Comparison of ENCODE assay signal across 8 cellular contexts in genomic region chr1:67429528-67430357, GRCh38. TPM values are rescaled to one million over a fixed set of nuclear protein-coding genes. Genes with fewer than 3 reads are reported as not detected.
DNase-seq lines count a peak whose midpoint lies in the region; FAIRE-seq and TF ChIP-seq lines count a peak whose summit lies in the region.

No MANE protein-coding gene starts in this region.

- TF ChIP-seq EP300 in ovary (IDR thresholded peaks at IDR 0.05), result no peak

- peaks cover 31% of the 10 kb centered on the region for H4K20me1 ChIP-seq in GM23248 (ENCODE audit: insufficient read depth)

- H3K9me3 Mint-ChIP-seq in Calu3 (ENCODE audit: low read depth, unreplicated experiment), result no peaks in the 10 kb centered on the region
- no peaks in the 10 kb centered on the region for H3K9me3 Mint-ChIP-seq in activated T-helper 1 cell treated with anti-CD3 and anti-CD28 coated beads, Interleukin-12 subunit alpha, Interleukin-12 subunit beta, Interleukin-2, Interleukin-4 antibody, amounts not matched to agents 30 ng/mL and 10 ng/mL and 1 ng/mL, durations not matched to agents 14 hours and 24 hours and 36 hours

- peak; percentile 15 for DNase-seq in Calu3
- peak; percentile 73 for DNase-seq in GM23248
- DNase-seq in NCI-H1092 treated with DMSO at 0.1 percent for 48 hours (lab: John Stamatoyannopoulos, UW), result peak; percentile 40
- peak; percentile 20 for DNase-seq in activated T-helper 1 cell treated with anti-CD3 and anti-CD28 coated beads, Interleukin-12 subunit alpha, Interleukin-12 subunit beta, Interleukin-2, Interleukin-4 antibody, amounts not matched to agents 30 ng/mL and 10 ng/mL and 1 ng/mL, durations not matched to agents 14 hours and 24 hours and 36 hours (ENCODE audit: low spot score)
- DNase-seq in glomerular visceral epithelial cell (ENCODE audit: extremely low spot score), result peak; percentile 27
- DNase-seq in ovary, result peak in 4 of 5 donors; percentile 22 to 56 (median 52)
- peak; percentile 23 for DNase-seq in urothelium cell line (ENCODE audit: low spot score)
- DNase-seq in NOMO-1 treated with DMSO at 0.1 percent for 48 hours (lab: John Stamatoyannopoulos, UW; ENCODE audit: unreplicated experiment), result no peak

- H3K4me1 ChIP-seq in GM23248 (ENCODE audit: insufficient read depth) (peaks cover 20% of the 10 kb centered on the region; the same call in 1 of the 2 replicates), ovary (ENCODE audit: insufficient read depth) (peaks cover 2% of the 10 kb centered on the region)

- H3K9me3 ChIP-seq in GM23248 (ENCODE audit: low read depth) (no peaks in the 10 kb centered on the region), ovary (no peaks in the 10 kb centered on the region)

- H3K27ac Mint-ChIP-seq in Calu3 (ENCODE audit: unreplicated experiment), result peak overlapping the region; percentile 96
- peak overlapping the region; percentile 97 for H3K27ac Mint-ChIP-seq in activated T-helper 1 cell treated with anti-CD3 and anti-CD28 coated beads, Interleukin-12 subunit alpha, Interleukin-12 subunit beta, Interleukin-2, Interleukin-4 antibody, amounts not matched to agents 30 ng/mL and 10 ng/mL and 1 ng/mL, durations not matched to agents 14 hours and 24 hours and 36 hours

- H3K36me3 Mint-ChIP-seq in Calu3 (ENCODE audit: insufficient read depth, unreplicated experiment), result peaks cover 65% of the 10 kb centered on the region
- peaks cover 45% of the 10 kb centered on the region for H3K36me3 Mint-ChIP-seq in activated T-helper 1 cell treated with anti-CD3 and anti-CD28 coated beads, Interleukin-12 subunit alpha, Interleukin-12 subunit beta, Interleukin-2, Interleukin-4 antibody, amounts not matched to agents 30 ng/mL and 10 ng/mL and 1 ng/mL, durations not matched to agents 14 hours and 24 hours and 36 hours (ENCODE audit: low read depth)

- H3F3A ChIP-seq in GM23248 (ENCODE audit: insufficient read depth), result no peaks in the 10 kb centered on the region; the same call in 1 of the 2 replicates

- peaks cover 55% of the 10 kb centered on the region for H3K79me2 ChIP-seq in GM23248 (ENCODE audit: insufficient read depth)

- H3K4me3 Mint-ChIP-seq in Calu3 (ENCODE audit: low read depth, unreplicated experiment), result peak overlapping the region; percentile 98
- peak overlapping the region; percentile 90 for H3K4me3 Mint-ChIP-seq in activated T-helper 1 cell treated with anti-CD3 and anti-CD28 coated beads, Interleukin-12 subunit alpha, Interleukin-12 subunit beta, Interleukin-2, Interleukin-4 antibody, amounts not matched to agents 30 ng/mL and 10 ng/mL and 1 ng/mL, durations not matched to agents 14 hours and 24 hours and 36 hours

- CTCF ChIA-PET in Calu3 (lab: Charles Lee), result interaction anchor here (0.6 to 2.8 kb wide), 2 partner anchors 12 to 71 kb away, joined by 3 to 8 read pairs; no protein-coding TSS in a partner anchor

- FAIRE-seq in urothelium cell line (lab: Jason Lieb, UNC), result no peak

- peaks cover 28% of the 10 kb centered on the region for H3K4me1 Mint-ChIP-seq in Calu3 (ENCODE audit: low read depth, unreplicated experiment)
- H3K4me1 Mint-ChIP-seq in activated T-helper 1 cell treated with anti-CD3 and anti-CD28 coated beads, Interleukin-12 subunit alpha, Interleukin-12 subunit beta, Interleukin-2, Interleukin-4 antibody, amounts not matched to agents 30 ng/mL and 10 ng/mL and 1 ng/mL, durations not matched to agents 14 hours and 24 hours and 36 hours (ENCODE audit: low read depth), result peaks cover 68% of the 10 kb centered on the region

- no TSS peak for BruUV-seq in Calu3 (replicated peaks; lab: Mats Ljungman, UMichigan)

- no peaks in the 10 kb centered on the region for H3K9me2 ChIP-seq in GM23248 (ENCODE audit: insufficient read depth)

- TF ChIP-seq POLR2A in ovary (IDR thresholded peaks at IDR 0.05), result no peak

- H3K27ac ChIP-seq in GM23248 (peak overlapping the region; percentile 66), ovary (peak overlapping the region; percentile 49 to 82)

- H3K9ac ChIP-seq in GM23248, result peak overlapping the region; percentile 89

- H3K27me3 Mint-ChIP-seq in Calu3 (ENCODE audit: unreplicated experiment), result no peaks in the 10 kb centered on the region
- H3K27me3 Mint-ChIP-seq in activated T-helper 1 cell treated with anti-CD3 and anti-CD28 coated beads, Interleukin-12 subunit alpha, Interleukin-12 subunit beta, Interleukin-2, Interleukin-4 antibody, amounts not matched to agents 30 ng/mL and 10 ng/mL and 1 ng/mL, durations not matched to agents 14 hours and 24 hours and 36 hours (ENCODE audit: insufficient read depth), result no peaks in the 10 kb centered on the region

- H3K4me3 ChIP-seq in GM23248, result peak overlapping the region; percentile 96
- H3K4me3 ChIP-seq in ovary, result peak overlapping the region; percentile 67

- 1% methylated on average over 58 to 66 of the region's 69 CpGs for WGBS in GM23248 (ENCODE audit: low coverage in 1 of 2, low lambda C conversion rate in 2 of 2, missing lambda C conversion rate in 2 of 2), 2 experiments
- WGBS in ovary, 3 donors, result 1 to 2% (median 1%) methylated on average over 58 to 69 of the region's 69 CpGs

- TF ChIP-seq CTCF in Calu3 (IDR thresholded peaks at IDR 0.05; ENCODE audit: unreplicated experiment) (no peak), ovary (IDR thresholded peaks at IDR 0.05) (no peak)

- peak overlapping the region; percentile 78 for H3K4me2 ChIP-seq in GM23248 (ENCODE audit: unreplicated experiment)

- peak overlapping the region; percentile 100 for H2AFZ ChIP-seq in GM23248

- H3K27me3 ChIP-seq in GM23248 (replicated peaks; ENCODE audit: insufficient read depth), result no peaks in the 10 kb centered on the region
- H3K27me3 ChIP-seq in ovary, result no peaks in the 10 kb centered on the region

- intact Hi-C loops in Calu3 (cut with micrococcal nuclease; ENCODE audit: unreplicated experiment) (loop anchor here (2.0 to 10.0 kb wide), 3 partner anchors 15 to 495 kb away; no protein-coding TSS in a partner anchor), ovary (cut with DNase I) (no loop called here)
- intact Hi-C loops in activated T-helper 1 cell treated with anti-CD3 and anti-CD28 coated beads, Interleukin-12 subunit alpha, Interleukin-12 subunit beta, Interleukin-2, Interleukin-4 antibody, amounts not matched to agents 30 ng/mL and 10 ng/mL and 1 ng/mL, durations not matched to agents 14 hours and 24 hours and 36 hours (cut with micrococcal nuclease), result loop anchor here (1.0 to 10.0 kb wide), 12 partner anchors 29 to 665 kb away; partner anchors contain the start of gene SLC35D1

- H3K36me3 ChIP-seq in GM23248 (ENCODE audit: low read depth), result peaks cover 16% of the 10 kb centered on the region
- no peaks in the 10 kb centered on the region for H3K36me3 ChIP-seq in ovary

- in situ Hi-C loops in GM23248 (cut with MboI), result no loop called here

RNA-seq across cellular contexts. Expression of gene SERBP1, which starts 0.5 kb away (rescaled TPM):
- total RNA-seq in Calu3 (2022) (216 and 226 TPM in 2 replicates), ovary (100 to 1,000 TPM; 117 to 163 (median 150) TPM)
- total RNA-seq in GM23248 (2014; rRNA removed; shearing (Covaris generic)), result 204 and 214 TPM in 2 replicates
- polyA plus RNA-seq in GM23248 (2016; fragmentation: Nextera tagmentation; extraction: Ambion mirVana) (156 and 165 TPM in 2 replicates), ovary (100 to 1,000 TPM; 118 to 180 TPM)
- 585 and 603 TPM in 2 replicates for total RNA-seq in activated T-helper 1 cell treated with anti-CD3 and anti-CD28 coated beads, Interleukin-12 subunit alpha, Interleukin-12 subunit beta, Interleukin-2, Interleukin-4 antibody, amounts not matched to agents 30 ng/mL and 10 ng/mL and 1 ng/mL, durations not matched to agents 14 hours and 24 hours and 36 hours

Comparison
In these comparisons a context has a peak if more than half of its experiments do, and no peak if none do; other contexts are left out.
1. intact Hi-C loops: an anchor here in Calu3 (2.0 to 10.0 kb wide) and activated T-helper 1 cell treated with anti-CD3 and anti-CD28 coated beads, Interleukin-12 subunit alpha, Interleukin-12 subunit beta, Interleukin-2, Interleukin-4 antibody, amounts not matched to agents 30 ng/mL and 10 ng/mL and 1 ng/mL, durations not matched to agents 14 hours and 24 hours and 36 hours (1.0 to 10.0 kb wide); none called in ovary.